ENCODE assay signal across 9 cellular contexts in the genomic region with DNA sequence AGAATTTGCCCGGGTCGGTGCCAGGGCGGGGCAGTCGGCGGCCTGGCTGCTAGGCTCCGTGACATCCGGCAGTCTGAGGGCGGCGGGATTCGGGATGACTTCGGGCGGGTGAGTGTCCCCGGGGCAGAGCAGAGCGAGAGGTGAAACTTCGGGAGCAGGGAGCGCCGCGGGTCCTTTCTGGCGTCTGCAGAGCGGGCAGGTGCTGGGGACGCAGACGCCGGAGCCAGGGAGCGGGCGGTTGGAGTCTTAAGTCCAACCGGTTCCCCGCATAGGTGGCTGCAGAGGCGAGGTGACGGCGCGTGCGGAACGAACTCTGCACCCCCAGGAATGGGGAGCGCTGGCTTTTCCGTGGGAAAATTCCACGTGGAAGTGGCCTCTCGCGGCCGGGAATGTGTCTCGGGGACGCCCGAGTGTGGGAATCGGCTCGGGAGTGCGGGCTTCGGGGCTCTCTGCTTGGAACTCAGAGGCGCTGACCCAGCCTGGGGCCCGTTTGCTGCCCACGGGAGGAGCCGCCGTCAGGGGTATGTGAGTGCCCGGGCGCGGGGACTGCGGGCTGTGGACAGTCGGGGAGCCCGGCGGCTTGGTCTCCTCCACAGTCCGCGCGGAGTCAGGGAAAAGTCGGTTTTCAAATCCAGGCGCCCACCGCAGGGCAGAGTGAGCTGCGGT. TPM values are rescaled to one million over a fixed set of nuclear protein-coding genes. Genes with fewer than 3 reads are reported as not detected.
A peak's percentile ranks its signal among the peaks of the same experiment; 100 is the strongest.
DNase-seq lines count a peak whose midpoint lies in the region; ATAC-seq, FAIRE-seq and TF ChIP-seq lines count a peak whose summit lies in the region.
"Had no signal": no experiment of that assay in that cellular context is flagged by ENCODE, and none has a peak within 500 bp of the region (broad histone marks: within the 10 kb centered on the region; RNA-seq: fewer than 3 reads in every experiment).

A gene with protein sequence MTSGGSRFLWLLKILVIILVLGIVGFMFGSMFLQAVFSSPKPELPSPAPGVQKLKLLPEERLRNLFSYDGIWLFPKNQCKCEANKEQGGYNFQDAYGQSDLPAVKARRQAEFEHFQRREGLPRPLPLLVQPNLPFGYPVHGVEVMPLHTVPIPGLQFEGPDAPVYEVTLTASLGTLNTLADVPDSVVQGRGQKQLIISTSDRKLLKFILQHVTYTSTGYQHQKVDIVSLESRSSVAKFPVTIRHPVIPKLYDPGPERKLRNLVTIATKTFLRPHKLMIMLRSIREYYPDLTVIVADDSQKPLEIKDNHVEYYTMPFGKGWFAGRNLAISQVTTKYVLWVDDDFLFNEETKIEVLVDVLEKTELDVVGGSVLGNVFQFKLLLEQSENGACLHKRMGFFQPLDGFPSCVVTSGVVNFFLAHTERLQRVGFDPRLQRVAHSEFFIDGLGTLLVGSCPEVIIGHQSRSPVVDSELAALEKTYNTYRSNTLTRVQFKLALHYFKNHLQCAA (plus strand): TSS at position 71 of the 666 bp plus-strand sequence. CDS start 24 bp downstream, at position 95.

- FAIRE-seq in A549 (lab: Jason Lieb, UNC) = no peak
- FAIRE-seq: TTC549 had no signal

- H3K9me3 ChIP-seq in A549 = peaks cover 2% of the 10 kb centered on the region; the same call in 1 of the 3 replicates
- peaks cover 22% of the 10 kb centered on the region for H3K9me3 ChIP-seq in HUES6 (ENCODE audit: control insufficient read depth, insufficient read depth, low read depth, low read length)
- H3K9me3 ChIP-seq in breast epithelium = peaks cover 0 to 4% of the 10 kb centered on the region in 2 donors
- H3K9me3 ChIP-seq in mesodermal cell (ENCODE audit: control insufficient read depth, low read length) = peaks cover 20% of the 10 kb centered on the region

- H3K4me3 ChIP-seq in A549 = peak within 1 kb of the TSS; percentile 65
- H3K4me3 ChIP-seq in HUES6 (ENCODE audit: low read depth, low read length) = peak within 1 kb of the TSS; percentile 71
- peak within 1 kb of the TSS; percentile 3 to 57 (median 39) for H3K4me3 ChIP-seq in breast epithelium
- H3K4me3 ChIP-seq in mesodermal cell (ENCODE audit: extremely low read depth, insufficient read depth, low read length, poor library complexity, severe bottlenecking) = peak within 1 kb of the TSS; percentile 40

- H3K27ac ChIP-seq in A549 = peak within 1 kb of the TSS; percentile 59 to 84; a peak in 5 of 6 replicates
- no peak within 1 kb of the TSS for H3K27ac ChIP-seq in HUES6 (ENCODE audit: low read depth, low read length)
- H3K27ac ChIP-seq in breast epithelium = no peak within 1 kb of the TSS
- H3K27ac ChIP-seq in mesodermal cell (ENCODE audit: low read depth, low read length, severe bottlenecking) = no peak within 1 kb of the TSS

- DNase-seq in A549 (ENCODE audit: low read depth in 1 of 2, low spot score in 1 of 2) (peak; percentile 28 to 83), breast epithelium (ENCODE audit: low spot score in 2 of 2) (no peak), NCI-H1092 treated with DMSO at 0.1 percent for 48 hours (lab: John Stamatoyannopoulos, UW) (no peak), putamen (ENCODE audit: low spot score) (no peak)

- TF ChIP-seq CTCF in A549 (IDR thresholded peaks at IDR 0.05) = no peak
- no peak for TF ChIP-seq CTCF in breast epithelium (IDR thresholded peaks at IDR 0.05)

- TF ChIP-seq RAD21 in A549 (conservative IDR thresholded peaks at IDR 0.05 in 1 of 2, IDR thresholded peaks at IDR 0.05 in 1 of 2) = no peak; a peak in 1 of 5 replicates

- WGBS in A549 (ENCODE audit: missing lambda C conversion rate) = 26% methylated on average over 39 of the region's 65 CpGs
- WGBS in mesodermal cell (ENCODE audit: insufficient coverage in 2 of 2), 2 experiments = 3 to 4% methylated on average over 64 of the region's 65 CpGs

- TF ChIP-seq POLR2A in A549 (IDR thresholded peaks at IDR 0.05; ENCODE audit: low read length) (no peak), breast epithelium (IDR thresholded peaks at IDR 0.05) (no peak), GM18505 (IDR thresholded peaks at IDR 0.05; ENCODE audit: borderline replicate concordance, extremely low read depth, insufficient read depth, insufficient read length) (no peak)

- no peaks in the 10 kb centered on the region for H3K36me3 ChIP-seq in HUES6 (ENCODE audit: control insufficient read depth, insufficient read depth, low read length)
- no peaks in the 10 kb centered on the region for H3K36me3 ChIP-seq in breast epithelium
- no peaks in the 10 kb centered on the region for H3K36me3 ChIP-seq in mesodermal cell (ENCODE audit: control insufficient read depth, insufficient read depth, low read length)

- H3K27me3 ChIP-seq in HUES6 (ENCODE audit: control insufficient read depth, insufficient read depth, low read length) (peaks cover 43% of the 10 kb centered on the region), breast epithelium (peaks cover 6 to 39% of the 10 kb centered on the region in 2 donors)

- no peak for TF ChIP-seq EP300 in A549 (IDR thresholded peaks at IDR 0.05)

- ATAC-seq in A549 (peak; percentile 87), GM18505 (IDR thresholded peaks at IDR 0.05; ENCODE audit: unreplicated experiment) (no peak), GM21529 (IDR thresholded peaks at IDR 0.05; ENCODE audit: unreplicated experiment) (no peak)

- peaks cover 3% of the 10 kb centered on the region; the same call in 1 of the 3 replicates for H3K4me1 ChIP-seq in A549
- H3K4me1 ChIP-seq in HUES6 (ENCODE audit: control insufficient read depth, insufficient read depth, low read length) = no peaks in the 10 kb centered on the region
- H3K4me1 ChIP-seq in breast epithelium = no peaks in the 10 kb centered on the region
- no peaks in the 10 kb centered on the region for H3K4me1 ChIP-seq in mesodermal cell (ENCODE audit: control insufficient read depth, insufficient read depth, low read length, poor library complexity, severe bottlenecking)

- peak within 1 kb of the TSS; percentile 99 for H3K4me2 ChIP-seq in A549

- POLR2A ChIA-PET in A549 (lab: Yijun Ruan, JAX) = no interaction called here

- intact Hi-C loops in breast epithelium (cut with DNase I; ENCODE audit: low total_unique reads) = loop anchor here (1.0 kb wide), 1 partner anchor 20 kb away; no protein-coding TSS in a partner anchor

- H3K9ac ChIP-seq in HUES6 (ENCODE audit: low read length) = no peak within 1 kb of the TSS

- CTCF ChIA-PET in A549 (lab: Yijun Ruan, JAX) = interaction anchor here (1.1 to 3.0 kb wide), 4 partner anchors 11 to 95 kb away, joined by 3 to 8 read pairs (median 4); no protein-coding TSS in a partner anchor

TF ChIP-seq in A549, 52 proteins besides CTCF, POLR2A, EP300 and RAD21:
- TF ChIP-seq RNF2 (IDR thresholded peaks at IDR 0.05; ENCODE audit: borderline replicate concordance, low read depth) (no peak), MAX (IDR thresholded peaks at IDR 0.05) (peak; percentile 39; the same call in 1 of the 2 replicates)

RNA-seq across cellular contexts. Expression of the gene that starts here (rescaled TPM):
- polyA plus RNA-seq in A549 (2011; rRNA removed) (0.49 and 0.69 TPM in 2 replicates), A549 (2017; fragmentation: RNase III; extraction: RNeasy Plus Mini Kit Qiagen cat#74134 plus additional on column Dnase treatment) (0.20 to 0.43 TPM (median 0.36 TPM) in 3 replicates)
- polyA plus RNA-seq in A549 (2012; cell fraction: cytosol; rRNA removed) = 0.38 and 0.40 TPM in 2 replicates
- 0.59 and 0.72 TPM in 2 replicates for polyA plus RNA-seq in A549 (2012; cell fraction: nucleus; rRNA removed)
- polyA minus RNA-seq in A549 (2011; rRNA and poly(A)+ RNA removed) = 0.95 and 1.1 TPM in 2 replicates
- total RNA-seq in breast epithelium = under 1 TPM in 2 of 3 donors, not detected in 1; 0.15 to 0.66 TPM
- not detected for polyA plus RNA-seq in mesodermal cell (2013, experiment 1 of 2)
- polyA plus RNA-seq in mesodermal cell (2013, experiment 2 of 2) = 0.15 TPM

Comparison
In these comparisons a context has a peak if more than half of its experiments do, and no peak if none do; other contexts are left out.
1. ATAC-seq: peak in A549 (2 of 2); none in GM18505 (single experiment) and GM21529 (single experiment).
2. DNase-seq: peak in A549 (2 of 2); none in breast epithelium (0 of 2), NCI-H1092 treated with DMSO at 0.1 percent for 48 hours (single experiment) and putamen (single experiment).
3. H3K27ac ChIP-seq: peak in A549 (2 of 2); none in HUES6 (single experiment), breast epithelium (0 of 2) and mesodermal cell (single experiment).
4. Peak in every context shown above with its lines, with median percentiles within 50 percentile points of each other: H3K4me3 ChIP-seq.